8 cellular contexts compared by ENCODE assay signal in genomic region chr3:101827211-101828174, GRCh38. TPM values are rescaled to one million over a fixed set of nuclear protein-coding genes. Genes with fewer than 3 reads are reported as not detected.
DNase-seq lines count a peak whose midpoint lies in the region; ATAC-seq and TF ChIP-seq lines count a peak whose summit lies in the region.

No MANE protein-coding gene starts in this region.

- no peaks in the 10 kb centered on the region for H3K36me3 ChIP-seq in lower lobe of right lung

- peak; percentile 80 for DNase-seq in NCI-H2196 (lab: John Stamatoyannopoulos, UW; ENCODE audit: unreplicated experiment)
- peak; percentile 90 to 93 for DNase-seq in activated CD4-positive, alpha-beta T cell treated with anti-CD3 and anti-CD28 coated beads, Interleukin-2, amount 50 U/mL, for 48 hours
- DNase-seq in ecto neural progenitor cell (ENCODE audit: low spot score), result peak; percentile 73
- peak; percentile 85 for DNase-seq in lower lobe of right lung
- peak; percentile 60 to 84 (median 76) for DNase-seq in stimulated activated CD4-positive, alpha-beta T cell treated with anti-CD3 and anti-CD28 coated beads, TNF-alpha, amount 100 ng/mL, for 24 hours (ENCODE audit: low read depth in 3 of 3)
- no peak for DNase-seq in HuH-7.5 (ENCODE audit: low spot score)

- H3K4me1 ChIP-seq in lower lobe of right lung, result peaks cover 41% of the 10 kb centered on the region

- H3K4me3 ChIP-seq in lower lobe of right lung, result peak overlapping the region; percentile 60

- no peaks in the 10 kb centered on the region for H3K27me3 ChIP-seq in lower lobe of right lung (ENCODE audit: low read depth)

- ATAC-seq in GM18499 (IDR thresholded peaks at IDR 0.05; ENCODE audit: insufficient read depth, unreplicated experiment), result peak; percentile 76
- ATAC-seq in HG02763 (IDR thresholded peaks at IDR 0.05; ENCODE audit: unreplicated experiment), result peak; percentile 86
- ATAC-seq in lower lobe of right lung, result peak; percentile 93 to 94

- intact Hi-C loops in lower lobe of right lung (cut with DNase I), result no loop called here

- TF ChIP-seq CTCF in lower lobe of right lung (IDR thresholded peaks at IDR 0.05), result no peak

- peak overlapping the region; percentile 90 for H3K27ac ChIP-seq in lower lobe of right lung

- H3K9me3 ChIP-seq in lower lobe of right lung, result no peaks in the 10 kb centered on the region

RNA-seq across cellular contexts. Expression of gene NFKBIZ, which starts 21.8 kb away (rescaled TPM):
- total RNA-seq in lower lobe of right lung, result 76.2 TPM

RNA-seq across cellular contexts. Expression of gene NXPE3, which starts 48.5 kb away (rescaled TPM):
- 22.0 TPM for total RNA-seq in lower lobe of right lung
